In genomic region chr2:217892560-217892959, GRCh38 we compare ENCODE assay signal across 26 cellular contexts.
DNase-seq lines count a peak whose midpoint lies in the region; ATAC-seq, FAIRE-seq and TF ChIP-seq lines count a peak whose summit lies in the region.
"Had no signal": no experiment of that assay in that cellular context is flagged by ENCODE, and none has a peak within 500 bp of the region (broad histone marks: within the 10 kb centered on the region; RNA-seq: fewer than 3 reads in every experiment).

No MANE protein-coding gene starts in this region.

- FAIRE-seq in RCC 7860 (lab: Jason Lieb, UNC) = no peak
- FAIRE-seq: endometrium, frontal cortex had no signal

- no peak overlapping the region for H2BK5ac ChIP-seq in neuronal stem cell (ENCODE audit: low read length)

- no peak overlapping the region for H4K91ac ChIP-seq in neuronal stem cell (ENCODE audit: low read depth, low read length, poor library complexity)

- no peaks in the 10 kb centered on the region for H3K79me1 ChIP-seq in neuronal stem cell (ENCODE audit: low read depth, low read length)

- no peak overlapping the region for H3K4me2 ChIP-seq in neuronal stem cell (ENCODE audit: insufficient read depth, low read length, poor library complexity, severe bottlenecking)
- H3K4me2 ChIP-seq: PC-9 had no signal

- H4K8ac ChIP-seq in neuronal stem cell (ENCODE audit: low read depth, low read length) = no peak overlapping the region

- no peak for ATAC-seq in gastroesophageal sphincter
- no peak for ATAC-seq in thoracic aorta (ENCODE audit: insufficient number of reproducible peaks, low FRiP score, low read depth)
- ATAC-seq: activated CD4-positive, CD25-positive, alpha-beta regulatory T cell treated with anti-CD3 and anti-CD28 coated beads, Interleukin-2, amount 50 U/mL, for 24 hours; stimulated activated naive B cell treated with anti-CD40 and anti-IgM and Interleukin-4, amounts not matched to agents 10 μg/mL and 1 μg/mL and 100 μg/mL, for 72 hours had no signal

- DNase-seq in adrenal gland (no peak), neuronal stem cell (ENCODE audit: low spot score) (no peak), thoracic aorta (ENCODE audit: low spot score) (no peak), DMS53 treated with DMSO at 0.1 percent for 48 hours (lab: John Stamatoyannopoulos, UW; ENCODE audit: unreplicated experiment) (no peak), RCC 7860 (ENCODE audit: low spot score) (no peak), GM20000 (ENCODE audit: low spot score) (no peak)
- DNase-seq in activated CD8-positive, alpha-beta memory T cell treated with anti-CD3 and anti-CD28 coated beads for 24 hours = no peak
- DNase-seq: ACHN; activated CD4-positive, alpha-beta T cell treated with anti-CD3 and anti-CD28 coated beads, Interleukin-2, amount 50 U/mL, for 4 hours; activated T-cell treated with anti-CD3 and anti-CD28 coated beads, Interleukin-2, amount 50 U/mL, for 48 hours; CD4-positive, alpha-beta memory T cell; H7; hippocampal formation; KBM-7; NCI-H1105; NCI-H1930; NCI-H524 treated with DMSO at 0.1 percent for 48 hours; PC-9; SHP77 treated with DMSO at 0.1 percent for 48 hours; stimulated activated naive B cell treated with anti-CD40 and anti-IgM and Interleukin-4, amounts not matched to agents 10 μg/mL and 1 μg/mL and 100 μg/mL, for 72 hours; T-helper 2 cell; testis had no signal

- peaks cover 0 to 42% of the 10 kb centered on the region in 2 donors for H3K4me1 ChIP-seq in adrenal gland (replicated peaks in 1 of 2)
- peaks cover under 1 to 98% (median 12%) of the 10 kb centered on the region in 3 donors for H3K4me1 ChIP-seq in gastroesophageal sphincter
- peaks cover 0 to 2% of the 10 kb centered on the region in 2 donors for H3K4me1 ChIP-seq in neuronal stem cell (ENCODE audit: control insufficient read depth in 2 of 2, insufficient read depth in 1 of 2, low read depth in 1 of 2, low read length in 2 of 2)
- peaks cover 18 to 99% of the 10 kb centered on the region in 2 donors for H3K4me1 ChIP-seq in thoracic aorta (ENCODE audit: control insufficient read depth in 1 of 2, low read depth in 2 of 2)

- H3K9ac ChIP-seq in neuronal stem cell (ENCODE audit: low read depth, low read length, poor library complexity) = no peak overlapping the region

- H3K36me3 ChIP-seq in adrenal gland (replicated peaks in 1 of 2) (peaks cover 0 to 100% of the 10 kb centered on the region in 2 donors), gastroesophageal sphincter (peaks cover 0 to 100% of the 10 kb centered on the region in 2 donors), neuronal stem cell (replicated peaks in 1 of 2; ENCODE audit: control insufficient read depth in 2 of 2, insufficient read depth in 2 of 2, low read length in 2 of 2) (no peaks in the 10 kb centered on the region), thoracic aorta (peaks cover 100% of the 10 kb centered on the region)

- H2BK120ac ChIP-seq in neuronal stem cell (ENCODE audit: low read depth, low read length) = no peak overlapping the region

- no peak overlapping the region for H2BK12ac ChIP-seq in neuronal stem cell (ENCODE audit: low read length)

- no peak overlapping the region for H3K23ac ChIP-seq in neuronal stem cell (ENCODE audit: low read depth, low read length, poor library complexity)

- no peak for TF ChIP-seq EP300 in gastroesophageal sphincter (IDR thresholded peaks at IDR 0.05)

- no peak overlapping the region for H2BK15ac ChIP-seq in neuronal stem cell (ENCODE audit: low read length)

- H3K14ac ChIP-seq in neuronal stem cell (ENCODE audit: low read length) = peak overlapping the region; percentile 59

- H2AK5ac ChIP-seq in neuronal stem cell (ENCODE audit: low read depth, low read length) = no peak overlapping the region

- H3K4ac ChIP-seq in neuronal stem cell (ENCODE audit: low read length) = no peak overlapping the region

- no peak overlapping the region for H2AFZ ChIP-seq in neuronal stem cell (ENCODE audit: low read length)
- H2AFZ ChIP-seq: PC-9 had no signal

- 75 to 81% (median 79%) methylated on average over 8 of the region's 8 CpGs for WGBS in adrenal gland, 4 donors
- WGBS in gastroesophageal sphincter (ENCODE audit: low coverage in 1 of 2), 2 donors = 90% methylated on average over 2 of the region's 8 CpGs; no CpG with 5 or more reads in 1 of the 2 donors
- WGBS in neuronal stem cell (ENCODE audit: extremely low coverage in 2 of 2, insufficient read length in 2 of 2, insufficient replicate concordance in 1 of 2), 2 donors = no CpG with 5 or more reads among the region's 8 CpGs

- TF ChIP-seq POLR2A in adrenal gland (IDR thresholded peaks at IDR 0.05) (no peak), gastroesophageal sphincter (IDR thresholded peaks at IDR 0.05) (no peak)

- TF ChIP-seq CTCF in adrenal gland (IDR thresholded peaks at IDR 0.05) (no peak), gastroesophageal sphincter (IDR thresholded peaks at IDR 0.05) (no peak), thoracic aorta (IDR thresholded peaks at IDR 0.05) (no peak), GM20000 (IDR thresholded peaks at IDR 0.05; ENCODE audit: extremely low read depth, missing control alignments) (no peak)

- no peaks in the 10 kb centered on the region for H3K27me3 ChIP-seq in adrenal gland
- H3K27me3 ChIP-seq in gastroesophageal sphincter = no peaks in the 10 kb centered on the region
- no peaks in the 10 kb centered on the region for H3K27me3 ChIP-seq in neuronal stem cell (ENCODE audit: control insufficient read depth in 3 of 3, insufficient read depth in 3 of 3, low read depth in 1 of 3, low read length in 3 of 3)
- no peaks in the 10 kb centered on the region for H3K27me3 ChIP-seq in thoracic aorta (replicated peaks; ENCODE audit: insufficient read depth)
- H3K27me3 ChIP-seq: testis had no signal

- no peak overlapping the region for H3K4me3 ChIP-seq in adrenal gland
- H3K4me3 ChIP-seq in gastroesophageal sphincter = no peak overlapping the region
- no peak overlapping the region for H3K4me3 ChIP-seq in neuronal stem cell (ENCODE audit: low read length in 2 of 2)
- H3K4me3 ChIP-seq in thoracic aorta = no peak overlapping the region
- H3K4me3 ChIP-seq: PC-9, testis had no signal

- H3K18ac ChIP-seq in neuronal stem cell (ENCODE audit: low read length) = peak overlapping the region; percentile 16

- no peaks in the 10 kb centered on the region for H3K9me3 ChIP-seq in adrenal gland (replicated peaks in 1 of 3)
- no peaks in the 10 kb centered on the region for H3K9me3 ChIP-seq in gastroesophageal sphincter
- no peaks in the 10 kb centered on the region for H3K9me3 ChIP-seq in neuronal stem cell (replicated peaks in 1 of 2; ENCODE audit: control insufficient read depth in 2 of 2, insufficient read depth in 1 of 2, low read depth in 1 of 2, low read length in 2 of 2)
- no peaks in the 10 kb centered on the region for H3K9me3 ChIP-seq in thoracic aorta
- H3K9me3 ChIP-seq: testis had no signal

- intact Hi-C loops in adrenal gland (cut with DNase I) = loop anchor here in 1 of 2 donors (5.0 kb wide), 1 partner anchor 95 kb away; no protein-coding TSS in a partner anchor

- peak overlapping the region in 4 of 5 donors; percentile 18 to 82 (median 54) for H3K27ac ChIP-seq in adrenal gland
- peak overlapping the region; percentile 10 to 97 (median 97) for H3K27ac ChIP-seq in gastroesophageal sphincter
- no peak overlapping the region for H3K27ac ChIP-seq in neuronal stem cell (replicated peaks; ENCODE audit: low read length)
- H3K27ac ChIP-seq in thoracic aorta = peak overlapping the region; percentile 96 to 100
- H3K27ac ChIP-seq: PC-9 had no signal
